20 cellular contexts compared by ENCODE assay signal in the genomic region with DNA sequence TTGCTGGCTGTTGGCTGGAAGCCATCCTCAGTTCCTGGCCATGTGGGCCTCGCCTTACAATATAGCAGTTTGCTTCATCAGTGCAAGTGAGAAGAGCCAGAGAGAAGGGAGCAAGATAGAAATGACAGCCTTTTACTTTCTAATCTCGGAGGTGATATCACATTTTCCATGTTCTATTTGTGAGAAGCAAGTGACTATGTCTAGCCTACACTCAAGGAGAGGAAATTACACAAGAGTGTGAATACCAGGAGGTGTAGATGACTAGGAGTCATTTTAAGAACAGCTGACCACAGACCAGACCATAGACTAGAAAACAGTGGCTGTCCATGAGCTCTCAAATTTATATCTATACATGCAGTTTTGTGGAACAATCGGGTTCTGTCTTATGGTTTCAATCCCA.
A peak's percentile ranks its signal among the peaks of the same experiment; 100 is the strongest.
DNase-seq lines count a peak whose midpoint lies in the region; ATAC-seq and TF ChIP-seq lines count a peak whose summit lies in the region.
"Had no signal": no experiment of that assay in that cellular context is flagged by ENCODE, and none has a peak within 500 bp of the region (broad histone marks: within the 10 kb centered on the region; RNA-seq: fewer than 3 reads in every experiment).

No MANE protein-coding gene starts in this region.

- no peak overlapping the region for H3K27ac Mint-ChIP-seq in activated CD4-positive, alpha-beta T cell treated with anti-CD3 and anti-CD28 coated beads for 36 hours
- H3K27ac Mint-ChIP-seq in activated T-helper 17 cell treated with anti-CD3 and anti-CD28 coated beads, Interleukin-2, amount 50 U/mL, for 72 hours: no peak overlapping the region
- H3K27ac Mint-ChIP-seq: mesothelial cell of epicardium; stimulated activated naive CD8-positive, alpha-beta T cell treated with anti-CD3 and anti-CD28 coated beads, Interleukin-15, Interleukin-2, amounts not matched to agents 100 ng/mL and 50 ng/mL, for 24 hours had no signal

- POLR2A ChIA-PET in activated CD4-positive, alpha-beta T cell treated with anti-CD3 and anti-CD28 coated beads for 36 hours (lab: Charles Lee): no interaction called here

- H3K4me1 Mint-ChIP-seq in activated CD4-positive, alpha-beta T cell treated with anti-CD3 and anti-CD28 coated beads for 36 hours: no peaks in the 10 kb centered on the region
- H3K4me1 Mint-ChIP-seq in activated T-helper 17 cell treated with anti-CD3 and anti-CD28 coated beads, Interleukin-2, amount 50 U/mL, for 72 hours: no peaks in the 10 kb centered on the region
- H3K4me1 Mint-ChIP-seq: mesothelial cell of epicardium had no signal

- H3K9me3 ChIP-seq in spleen: peaks cover 0 to 32% (median 26%) of the 10 kb centered on the region in 8 donors

- no peaks in the 10 kb centered on the region for H3K36me3 ChIP-seq in spleen
- H3K36me3 ChIP-seq: upper lobe of left lung had no signal

- H3K36me3 Mint-ChIP-seq in activated CD4-positive, alpha-beta T cell treated with anti-CD3 and anti-CD28 coated beads for 36 hours (ENCODE audit: low read depth): peaks cover 1% of the 10 kb centered on the region
- H3K36me3 Mint-ChIP-seq in activated T-helper 17 cell treated with anti-CD3 and anti-CD28 coated beads, Interleukin-2, amount 50 U/mL, for 72 hours (ENCODE audit: low read depth): no peaks in the 10 kb centered on the region

- ATAC-seq in activated CD4-positive, alpha-beta T cell treated with anti-CD3 and anti-CD28 coated beads for 36 hours: peak; percentile 85
- ATAC-seq in HG03378 (IDR thresholded peaks at IDR 0.05; ENCODE audit: unreplicated experiment): peak; percentile 58
- peak; percentile 70 for ATAC-seq in activated T-helper 17 cell treated with anti-CD3 and anti-CD28 coated beads, Interleukin-2, amount 50 U/mL, for 72 hours (replicated peaks)
- ATAC-seq in GM21619 (IDR thresholded peaks at IDR 0.05; ENCODE audit: unreplicated experiment): no peak
- ATAC-seq: left colon had no signal

- intact Hi-C loops in activated CD4-positive, alpha-beta T cell treated with anti-CD3 and anti-CD28 coated beads for 36 hours (cut with DNase I, micrococcal nuclease): no loop called here
- intact Hi-C loops in spleen (cut with DNase I; ENCODE audit: low total_unique reads): no loop called here

- no peaks in the 10 kb centered on the region for H3K4me1 ChIP-seq in spleen
- H3K4me1 ChIP-seq: upper lobe of left lung had no signal

- TF ChIP-seq POLR2A in spleen (IDR thresholded peaks at IDR 0.05): no peak

- WGBS in spleen, 5 donors: 52 to 83% (median 70%) methylated on average over 3 of the region's 3 CpGs

- no peak overlapping the region for H3K27ac ChIP-seq in spleen
- H3K27ac ChIP-seq: upper lobe of left lung had no signal

- DNase-seq in activated CD4-positive, alpha-beta T cell treated with anti-CD3 and anti-CD28 coated beads for 36 hours: peak; percentile 18
- DNase-seq in activated CD4-positive, alpha-beta T cell treated with anti-CD3 and anti-CD28 coated beads, Interleukin-2, amount 50 U/mL, for 1 hour: no peak
- DNase-seq in islet precursor cell (peak; percentile 8), spleen (no peak), 8988T (no peak)
- DNase-seq: activated CD4-positive, alpha-beta T cell treated with anti-CD3 and anti-CD28 coated beads, Interleukin-2, amount 50 U/mL, for 48 hours; amniotic stem cell; C1 segment of cervical spinal cord; DMS153; left colon; NCI-H1048; NCI-H2107; NCI-H526 treated with DMSO at 0.1 percent for 48 hours; stimulated activated CD4-positive, alpha-beta T cell treated with anti-CD3 and anti-CD28 coated beads, Interleukin-15, amount 100 ng/mL, for 24 hours; upper lobe of left lung had no signal

- no peak overlapping the region for H3K4me3 ChIP-seq in spleen
- H3K4me3 ChIP-seq: upper lobe of left lung had no signal

- H3K27me3 Mint-ChIP-seq in activated CD4-positive, alpha-beta T cell treated with anti-CD3 and anti-CD28 coated beads for 36 hours: peaks cover 13% of the 10 kb centered on the region
- peaks cover 14% of the 10 kb centered on the region for H3K27me3 Mint-ChIP-seq in activated T-helper 17 cell treated with anti-CD3 and anti-CD28 coated beads, Interleukin-2, amount 50 U/mL, for 72 hours

- CTCF ChIA-PET in activated CD4-positive, alpha-beta T cell treated with anti-CD3 and anti-CD28 coated beads for 36 hours (lab: Charles Lee): interaction anchor here (1.0 kb wide), 1 partner anchor 15 kb away, joined by 4 read pairs; no protein-coding TSS in a partner anchor

- peaks cover 13% of the 10 kb centered on the region for H3K9me3 Mint-ChIP-seq in activated CD4-positive, alpha-beta T cell treated with anti-CD3 and anti-CD28 coated beads for 36 hours (ENCODE audit: low read depth)
- H3K9me3 Mint-ChIP-seq in activated T-helper 17 cell treated with anti-CD3 and anti-CD28 coated beads, Interleukin-2, amount 50 U/mL, for 72 hours: peaks cover 16% of the 10 kb centered on the region

- no peak overlapping the region for H3K4me3 Mint-ChIP-seq in activated CD4-positive, alpha-beta T cell treated with anti-CD3 and anti-CD28 coated beads for 36 hours
- H3K4me3 Mint-ChIP-seq in activated T-helper 17 cell treated with anti-CD3 and anti-CD28 coated beads, Interleukin-2, amount 50 U/mL, for 72 hours: no peak overlapping the region
- H3K4me3 Mint-ChIP-seq: mesothelial cell of epicardium; stimulated activated naive CD8-positive, alpha-beta T cell treated with anti-CD3 and anti-CD28 coated beads, Interleukin-15, Interleukin-2, amounts not matched to agents 100 ng/mL and 50 ng/mL, for 24 hours had no signal

- peaks cover 0 to 4% (median 0%) of the 10 kb centered on the region in 7 donors for H3K27me3 ChIP-seq in spleen (replicated peaks in 1 of 7)
- H3K27me3 ChIP-seq: upper lobe of left lung had no signal

- TF ChIP-seq CTCF in spleen (IDR thresholded peaks at IDR 0.05 in 8 of 11, conservative IDR thresholded peaks at IDR 0.05 in 3 of 11): no peak

Comparison
In these comparisons a context has a peak if more than half of its experiments do, and no peak if none do; other contexts are left out.
1. DNase-seq: peak in activated CD4-positive, alpha-beta T cell treated with anti-CD3 and anti-CD28 coated beads for 36 hours (single experiment) and islet precursor cell (single experiment); none in activated CD4-positive, alpha-beta T cell treated with anti-CD3 and anti-CD28 coated beads, Interleukin-2, amount 50 U/mL, for 1 hour (single experiment), spleen (single experiment) and 8988T (single experiment).